11 cellular contexts compared by ENCODE assay signal in the genomic region with DNA sequence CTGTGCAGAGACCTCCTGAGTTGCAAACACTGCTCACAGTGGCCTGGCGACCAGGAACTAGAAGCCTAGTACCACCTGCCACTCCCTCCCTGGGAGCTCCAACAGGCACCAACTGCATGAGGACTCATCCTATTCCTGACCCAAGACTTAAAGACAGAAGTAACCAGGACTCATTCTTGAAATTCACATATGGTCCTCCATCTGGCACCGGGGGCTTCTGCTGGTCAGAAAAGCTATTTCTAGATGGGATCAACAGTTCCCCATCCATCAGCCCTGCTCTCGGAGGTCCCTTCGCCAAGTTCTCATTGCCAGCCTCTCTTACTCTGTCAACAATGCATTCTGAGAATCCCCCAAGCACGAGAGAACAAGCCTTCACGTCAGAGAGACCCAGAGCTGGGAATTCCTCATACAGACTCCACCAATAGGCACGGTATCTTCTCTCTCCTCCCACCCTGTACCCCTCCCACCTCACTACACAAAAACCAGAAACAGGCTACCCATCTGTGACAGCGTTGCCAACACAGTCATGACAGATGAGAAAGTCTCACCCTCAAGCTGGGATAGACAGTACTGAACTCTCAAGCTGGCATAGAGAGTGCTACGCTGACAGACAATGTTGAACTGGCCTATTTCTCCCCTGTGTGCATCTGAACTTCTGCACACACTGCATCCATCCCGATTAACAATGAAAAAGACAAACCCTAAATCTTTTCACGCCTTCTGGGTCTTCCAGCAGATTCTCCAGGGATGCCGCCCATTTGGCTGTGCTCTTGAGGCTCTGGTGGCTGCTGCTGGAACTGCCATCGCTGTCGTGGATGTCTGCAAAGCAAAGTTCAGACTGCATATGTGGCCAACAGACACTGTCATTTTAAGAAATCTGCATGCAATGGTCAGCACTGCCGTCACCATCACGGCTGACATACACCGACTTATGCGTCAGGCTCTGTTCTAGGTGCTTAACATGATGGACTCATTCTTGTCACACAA. TPM values are rescaled to one million over a fixed set of nuclear protein-coding genes. Genes with fewer than 3 reads are reported as not detected.
DNase-seq lines count a peak whose midpoint lies in the region; ATAC-seq and TF ChIP-seq lines count a peak whose summit lies in the region.
"Had no signal": no experiment of that assay in that cellular context is flagged by ENCODE, and none has a peak within 500 bp of the region (broad histone marks: within the 10 kb centered on the region; RNA-seq: fewer than 3 reads in every experiment).

No MANE protein-coding gene starts in this region.

- H3K9me2 ChIP-seq in Loucy (replicated peaks; ENCODE audit: low read depth, low read length) = no peaks in the 10 kb centered on the region

- DNase-seq in activated CD4-positive, alpha-beta T cell treated with anti-CD3 and anti-CD28 coated beads, Interleukin-2, amount 10 ng/mL, durations not matched to agents 24 days and 14 days = no peak
- DNase-seq in activated CD4-positive, alpha-beta T cell treated with anti-CD3 and anti-CD28 coated beads, Interleukin-2, amount 50 U/mL, for 4 hours = no peak
- DNase-seq in astrocyte of the spinal cord (ENCODE audit: low read depth, low spot score) (no peak), retina (peak; percentile 40), NK-92 (lab: John Stamatoyannopoulos, UW; ENCODE audit: unreplicated experiment) (no peak)
- DNase-seq: caudate nucleus had no signal

- no peaks in the 10 kb centered on the region for H4K20me1 ChIP-seq in Loucy (ENCODE audit: insufficient read depth, low read length, poor library complexity, severe bottlenecking)

- no peaks in the 10 kb centered on the region for H3K27me3 Mint-ChIP-seq in activated CD4-positive, alpha-beta T cell treated with anti-CD3 and anti-CD28 coated beads, Interleukin-2, amount 10 ng/mL, durations not matched to agents 24 days and 14 days
- H3K27me3 Mint-ChIP-seq: stimulated activated memory B cell treated with anti-CD40 and anti-IgM and Interleukin-4, amounts not matched to agents 10 μg/mL and 1 μg/mL and 100 μg/mL, for 72 hours had no signal

- no peaks in the 10 kb centered on the region for H3K4me1 ChIP-seq in Loucy (ENCODE audit: insufficient read depth, low read length, poor library complexity, severe bottlenecking)

- in situ Hi-C loops in astrocyte of the spinal cord (cut with HindIII; ENCODE audit: low sequenced_read_pairs) = no loop called here

- no peaks in the 10 kb centered on the region for H3F3A ChIP-seq in Loucy (ENCODE audit: low read depth)

- H3K36me3 Mint-ChIP-seq in activated CD4-positive, alpha-beta T cell treated with anti-CD3 and anti-CD28 coated beads, Interleukin-2, amount 10 ng/mL, durations not matched to agents 24 days and 14 days (ENCODE audit: low read depth) = peaks cover 59% of the 10 kb centered on the region

- peak overlapping the region; percentile 17 for H3K27ac Mint-ChIP-seq in activated CD4-positive, alpha-beta T cell treated with anti-CD3 and anti-CD28 coated beads, Interleukin-2, amount 10 ng/mL, durations not matched to agents 24 days and 14 days
- H3K27ac Mint-ChIP-seq: stimulated activated memory B cell treated with anti-CD40 and anti-IgM and Interleukin-4, amounts not matched to agents 10 μg/mL and 1 μg/mL and 100 μg/mL, for 72 hours had no signal

- peaks cover 27% of the 10 kb centered on the region for H3K4me1 Mint-ChIP-seq in activated CD4-positive, alpha-beta T cell treated with anti-CD3 and anti-CD28 coated beads, Interleukin-2, amount 10 ng/mL, durations not matched to agents 24 days and 14 days

- H3K4me3 Mint-ChIP-seq in activated CD4-positive, alpha-beta T cell treated with anti-CD3 and anti-CD28 coated beads, Interleukin-2, amount 10 ng/mL, durations not matched to agents 24 days and 14 days = no peak overlapping the region
- H3K4me3 Mint-ChIP-seq: stimulated activated memory B cell treated with anti-CD40 and anti-IgM and Interleukin-4, amounts not matched to agents 10 μg/mL and 1 μg/mL and 100 μg/mL, for 72 hours had no signal

- no peak overlapping the region for H3K9ac ChIP-seq in Loucy (ENCODE audit: low read depth, low read length, poor library complexity, severe bottlenecking)

- no peak for ATAC-seq in GM18861 (IDR thresholded peaks at IDR 0.05; ENCODE audit: unreplicated experiment)
- no peak for ATAC-seq in HG02588 (IDR thresholded peaks at IDR 0.05; ENCODE audit: unreplicated experiment)
- ATAC-seq: stimulated activated memory B cell treated with anti-CD40 and anti-IgM and Interleukin-4, amounts not matched to agents 10 μg/mL and 1 μg/mL and 100 μg/mL, for 72 hours had no signal

- H3K36me3 ChIP-seq in Loucy (ENCODE audit: insufficient read depth, low read length) = peaks cover 20% of the 10 kb centered on the region; the same call in 1 of the 2 replicates
- H3K36me3 ChIP-seq: neutrophil had no signal

- H3K4me2 ChIP-seq in Loucy (ENCODE audit: low read depth, low read length, poor library complexity, severe bottlenecking) = no peak overlapping the region

- no peaks in the 10 kb centered on the region for H3K9me3 ChIP-seq in Loucy (ENCODE audit: insufficient read depth, low read depth, low read length)
- H3K9me3 ChIP-seq: neutrophil had no signal

- no peaks in the 10 kb centered on the region for H3K9me3 Mint-ChIP-seq in activated CD4-positive, alpha-beta T cell treated with anti-CD3 and anti-CD28 coated beads, Interleukin-2, amount 10 ng/mL, durations not matched to agents 24 days and 14 days
- H3K9me3 Mint-ChIP-seq: stimulated activated memory B cell treated with anti-CD40 and anti-IgM and Interleukin-4, amounts not matched to agents 10 μg/mL and 1 μg/mL and 100 μg/mL, for 72 hours had no signal

- TF ChIP-seq CTCF in Loucy (conservative IDR thresholded peaks at IDR 0.05; ENCODE audit: low read length) (peak; percentile 46; the same call in 1 of the 2 replicates), astrocyte of the spinal cord (IDR thresholded peaks at IDR 0.05; ENCODE audit: low read depth, low read length) (peak; percentile 16)

- intact Hi-C loops in activated CD4-positive, alpha-beta T cell treated with anti-CD3 and anti-CD28 coated beads, Interleukin-2, amount 10 ng/mL, durations not matched to agents 24 days and 14 days (cut with micrococcal nuclease) = no loop called here

- no peak overlapping the region for H2AFZ ChIP-seq in Loucy (ENCODE audit: low read length)

- H3K27me3 ChIP-seq in Loucy (ENCODE audit: insufficient read depth, low read length, poor library complexity, severe bottlenecking) = no peaks in the 10 kb centered on the region
- H3K27me3 ChIP-seq: neutrophil had no signal

- H3K4me3 ChIP-seq in Loucy (ENCODE audit: low read length, poor library complexity, severe bottlenecking) = no peak overlapping the region
- no peak overlapping the region for H3K4me3 ChIP-seq in astrocyte of the spinal cord (ENCODE audit: low read depth, low read length)

- 0 out of 2 replicates have a peak, but pooled peaks cover 4% of the 10 kb centered on the region for H3K79me2 ChIP-seq in Loucy (ENCODE audit: insufficient read depth, low read length)

RNA-seq across cellular contexts. Expression of gene RGS10, which starts 15.6 kb away (rescaled TPM):
- total RNA-seq in activated CD4-positive, alpha-beta T cell treated with anti-CD3 and anti-CD28 coated beads, Interleukin-2, amount 10 ng/mL, durations not matched to agents 24 days and 14 days = 137 TPM in 2 replicates
